15 cellular contexts compared by ENCODE assay signal in the genomic region with DNA sequence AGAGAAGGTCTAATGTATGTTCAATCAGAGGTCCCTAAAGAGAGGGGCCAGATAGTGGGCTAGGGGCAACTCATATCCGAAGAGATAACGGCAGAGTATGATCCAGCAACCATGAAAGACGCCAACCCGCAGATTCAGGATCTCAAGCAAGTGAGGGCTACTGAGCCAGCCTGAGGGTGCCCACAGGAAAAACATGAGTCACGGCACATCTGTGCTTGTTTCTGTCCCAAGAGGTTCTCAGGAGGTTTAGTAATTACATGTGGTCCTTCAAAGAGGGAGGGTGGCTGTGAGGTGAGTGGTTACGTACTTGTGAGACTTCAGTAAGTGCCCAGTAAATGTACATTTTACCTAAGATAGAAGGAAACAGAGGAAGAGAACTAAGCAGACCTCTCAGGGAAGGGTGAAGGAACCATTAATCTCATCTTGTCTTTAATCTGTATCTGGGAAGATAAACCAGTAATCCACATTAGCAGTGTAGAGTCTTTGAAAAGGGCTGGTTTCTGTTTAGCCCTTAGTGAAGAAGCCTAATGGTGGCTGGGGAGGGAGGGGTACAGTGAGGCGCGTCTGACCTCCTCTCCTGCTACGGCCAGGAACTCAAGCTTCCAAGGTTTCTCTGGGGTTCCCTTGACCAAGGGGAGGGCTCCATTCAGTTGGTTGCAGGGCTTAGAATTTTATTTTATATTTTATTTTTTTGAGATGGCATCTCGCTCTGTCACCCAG. TPM values are rescaled to one million over a fixed set of nuclear protein-coding genes. Genes with fewer than 3 reads are reported as not detected.
DNase-seq lines count a peak whose midpoint lies in the region; ATAC-seq and TF ChIP-seq lines count a peak whose summit lies in the region.
"Had no signal": no experiment of that assay in that cellular context is flagged by ENCODE, and none has a peak within 500 bp of the region (broad histone marks: within the 10 kb centered on the region; RNA-seq: fewer than 3 reads in every experiment).

No MANE protein-coding gene starts in this region.

- intact Hi-C loops in testis (cut with DNase I; ENCODE audit: low total_unique reads), result no loop called here
- intact Hi-C loops in left cardiac atrium (cut with DNase I), result no loop called here

- peaks cover 0 to 45% (median 4%) of the 10 kb centered on the region in 3 donors for H3K36me3 Mint-ChIP-seq in CD8-positive, alpha-beta memory T cell

- H3K4me1 Mint-ChIP-seq in CD8-positive, alpha-beta memory T cell, result peaks cover 4 to 12% (median 5%) of the 10 kb centered on the region in 3 donors

- no peak overlapping the region for H3K4me3 ChIP-seq in AG10803 (ENCODE audit: low read length)
- no peak overlapping the region for H3K4me3 ChIP-seq in CD8-positive, alpha-beta memory T cell (ENCODE audit: low read length)
- H3K4me3 ChIP-seq in testis, result no peak overlapping the region
- H3K4me3 ChIP-seq: skin epidermis had no signal

- 92 to 95% methylated on average over 10 of the region's 10 CpGs for WGBS in testis, 2 donors

- no peaks in the 10 kb centered on the region for H3K4me1 ChIP-seq in CD8-positive, alpha-beta memory T cell (ENCODE audit: insufficient read depth, low read length)
- H3K4me1 ChIP-seq in testis, result no peaks in the 10 kb centered on the region

- peak; percentile 87 for ATAC-seq in GM18520 (IDR thresholded peaks at IDR 0.05; ENCODE audit: unreplicated experiment)
- ATAC-seq in left cardiac atrium, result no peak
- no peak for ATAC-seq in GM21381 (IDR thresholded peaks at IDR 0.05; ENCODE audit: unreplicated experiment)

- H3K27me3 ChIP-seq in CD8-positive, alpha-beta memory T cell (ENCODE audit: insufficient read depth, low read length, poor library complexity, severe bottlenecking), result no peaks in the 10 kb centered on the region
- no peaks in the 10 kb centered on the region for H3K27me3 ChIP-seq in testis

- H3K36me3 ChIP-seq in CD8-positive, alpha-beta memory T cell (ENCODE audit: insufficient read depth, low read length), result peaks cover 6% of the 10 kb centered on the region
- no peaks in the 10 kb centered on the region for H3K36me3 ChIP-seq in testis (ENCODE audit: low read depth, missing control alignments)

- H3K9me3 ChIP-seq in CD8-positive, alpha-beta memory T cell (ENCODE audit: low read length), result no peaks in the 10 kb centered on the region
- no peaks in the 10 kb centered on the region for H3K9me3 ChIP-seq in testis

- no peaks in the 10 kb centered on the region for H3K27me3 Mint-ChIP-seq in CD8-positive, alpha-beta memory T cell

- peak overlapping the region in 3 of 8 donors; percentile 17 to 74 (median 57) for H3K27ac Mint-ChIP-seq in CD8-positive, alpha-beta memory T cell

- POLR2A ChIA-PET in CD8-positive, alpha-beta memory T cell (lab: Charles Lee), result no interaction called here

- TF ChIP-seq CTCF in AG10803 (conservative IDR thresholded peaks at IDR 0.05; ENCODE audit: low read length), result no peak
- TF ChIP-seq CTCF in testis (IDR thresholded peaks at IDR 0.05), result no peak

- TF ChIP-seq POLR2A in testis (IDR thresholded peaks at IDR 0.05), result no peak

- no peak overlapping the region for H3K4me3 Mint-ChIP-seq in CD8-positive, alpha-beta memory T cell

- no peak overlapping the region for H3K27ac ChIP-seq in CD8-positive, alpha-beta memory T cell (ENCODE audit: low read depth, low read length)
- H3K27ac ChIP-seq in testis, result no peak overlapping the region
- H3K27ac ChIP-seq: C4-2B had no signal

- DNase-seq in AG10803 (ENCODE audit: low read depth) (peak; percentile 39), NAMALWA (ENCODE audit: low spot score) (peak; percentile 37), fibroblast of peridontal ligament (ENCODE audit: extremely low read depth) (peak; percentile 14), testis (no peak), left cardiac atrium (no peak)
- DNase-seq in CD8-positive, alpha-beta memory T cell, result no peak
- DNase-seq: activated CD4-positive, alpha-beta T cell treated with anti-CD3 and anti-CD28 coated beads for 4 hours; amniotic stem cell; effector memory CD4-positive, alpha-beta T cell; KG1; NCI-H748 treated with DMSO at 0.1 percent for 48 hours had no signal

- H3K9me3 Mint-ChIP-seq in CD8-positive, alpha-beta memory T cell, result peaks cover 0 to 1% (median 0%) of the 10 kb centered on the region in 5 donors

- CTCF ChIA-PET in CD8-positive, alpha-beta memory T cell (lab: Charles Lee), result no interaction called here

RNA-seq across cellular contexts. Expression of a gene that starts 10.2 kb away (rescaled TPM):
- total RNA-seq in CD8-positive, alpha-beta memory T cell, result 10 to 100 TPM; 13.6 to 14.8 TPM
- 12.2 TPM for polyA plus RNA-seq in CD8-positive, alpha-beta memory T cell
- 10 to 100 TPM; 31.7 to 43.6 TPM for total RNA-seq in testis
- 57.0 TPM for polyA plus RNA-seq in testis (ENCODE audit: insufficient read depth, low read depth, low replicate concordance)
- 10 to 100 TPM; 21.1 to 21.6 TPM for total RNA-seq in left cardiac atrium

RNA-seq across cellular contexts. Expression of a gene that starts 10.9 kb away (rescaled TPM):
- total RNA-seq in CD8-positive, alpha-beta memory T cell, result 100 to 1,000 TPM; 235 to 237 TPM
- polyA plus RNA-seq in CD8-positive, alpha-beta memory T cell, result 218 TPM
- total RNA-seq in testis (100 to 1,000 TPM; 128 to 180 TPM), left cardiac atrium (10 to 100 TPM; 75.5 to 87.3 TPM)
- polyA plus RNA-seq in testis (ENCODE audit: insufficient read depth, low read depth, low replicate concordance), result 133 TPM

RNA-seq across cellular contexts. Expression of a gene that starts 18.4 kb away (rescaled TPM):
- total RNA-seq in CD8-positive, alpha-beta memory T cell, result 100 to 1,000 TPM; 137 to 139 TPM
- 103 TPM for polyA plus RNA-seq in CD8-positive, alpha-beta memory T cell
- total RNA-seq in testis, result 100 to 1,000 TPM; 104 to 108 TPM
- polyA plus RNA-seq in testis (ENCODE audit: insufficient read depth, low read depth, low replicate concordance), result 132 TPM
- 10 to 100 TPM; 54.1 to 67.4 TPM for total RNA-seq in left cardiac atrium

RNA-seq across cellular contexts. Expression of a gene that starts 18.7 kb away (rescaled TPM):
- total RNA-seq in CD8-positive, alpha-beta memory T cell, result 10 to 100 TPM; 36.1 to 38.5 TPM
- 60.4 TPM for polyA plus RNA-seq in CD8-positive, alpha-beta memory T cell
- total RNA-seq in testis, result 10 to 100 TPM; 43.7 to 47.5 TPM
- 79.9 TPM for polyA plus RNA-seq in testis (ENCODE audit: insufficient read depth, low read depth, low replicate concordance)
- 10 to 100 TPM; 27.6 to 44.5 TPM for total RNA-seq in left cardiac atrium

RNA-seq across cellular contexts. Expression of a gene that starts 33.0 kb away (rescaled TPM):
- not detected for total RNA-seq in CD8-positive, alpha-beta memory T cell
- polyA plus RNA-seq in CD8-positive, alpha-beta memory T cell, result not detected
- total RNA-seq in testis (not detected), left cardiac atrium (not detected)
- not detected for polyA plus RNA-seq in testis (ENCODE audit: insufficient read depth, low read depth, low replicate concordance)

Comparison
In these comparisons a context has a peak if more than half of its experiments do, and no peak if none do; other contexts are left out.
1. DNase-seq: peak in AG10803 (single experiment), NAMALWA (single experiment) and fibroblast of peridontal ligament (single experiment); none in CD8-positive, alpha-beta memory T cell (0 of 5), testis (single experiment) and left cardiac atrium (single experiment).